In genomic region chr3:128170866-128171516, GRCh38 we compare ENCODE assay signal across 9 cellular contexts. TPM values are rescaled to one million over a fixed set of nuclear protein-coding genes. Genes with fewer than 3 reads are reported as not detected.
DNase-seq lines count a peak whose midpoint lies in the region; ATAC-seq, FAIRE-seq and TF ChIP-seq lines count a peak whose summit lies in the region.
"Had no signal": no experiment of that assay in that cellular context is flagged by ENCODE, and none has a peak within 500 bp of the region (broad histone marks: within the 10 kb centered on the region; RNA-seq: fewer than 3 reads in every experiment).

No MANE protein-coding gene starts in this region.

- no peak overlapping the region for H2BK120ac ChIP-seq in H1 (replicated peaks; ENCODE audit: low read depth, low read length)

- H4K91ac ChIP-seq in H1 (replicated peaks; ENCODE audit: insufficient read length, low read length), result no peak overlapping the region

- TF ChIP-seq EP300 in H1 (IDR thresholded peaks at IDR 0.05; ENCODE audit: borderline replicate concordance in 1 of 2, low read depth in 2 of 2, low read length in 2 of 2), result no peak

- H3K79me1 ChIP-seq in H1 (ENCODE audit: low read depth, low read length), result peaks cover 5% of the 10 kb centered on the region; the same call in 1 of the 2 replicates

- in situ Hi-C loops in Caki2 (cut with HindIII; ENCODE audit: low pct_unique_long_range_greater_than_20kb, low sequenced_read_pairs) (loop anchor here (10.0 kb wide), 1 partner anchor 334 kb away; no protein-coding TSS in a partner anchor), KBM-7 (cut with MboI; ENCODE audit: low pct_unique_long_range_greater_than_20kb, low sequenced_read_pairs) (no loop called here)

- TF ChIP-seq RAD21 in H1 (IDR thresholded peaks at IDR 0.05 in 1 of 2, conservative IDR thresholded peaks at IDR 0.05 in 1 of 2; ENCODE audit: low read depth in 2 of 2, low read length in 2 of 2), result peak; percentile 77 to 80

- peak; percentile 59 for FAIRE-seq in RCC 7860 (lab: Jason Lieb, UNC)
- FAIRE-seq in H1 (lab: Jason Lieb, UNC), result peak; percentile 82
- FAIRE-seq in GM12891 (lab: Jason Lieb, UNC), result no peak

- H3K4ac ChIP-seq in H1 (replicated peaks; ENCODE audit: insufficient read length, low read depth, low read length), result no peak overlapping the region

- TF ChIP-seq POLR2A in H1 (IDR thresholded peaks at IDR 0.05; ENCODE audit: control extremely low read depth in 1 of 2, low read depth in 2 of 2, low read length in 2 of 2) (no peak), GM12891 (IDR thresholded peaks at IDR 0.05; ENCODE audit: low read depth, low read length) (no peak)

- H3K4me2 ChIP-seq in H1 (ENCODE audit: insufficient read depth in 1 of 2, low read depth in 2 of 2, low read length in 2 of 2), result no peak overlapping the region

- no peak overlapping the region for H2BK20ac ChIP-seq in H1 (ENCODE audit: low read length)

- POLR2A ChIA-PET in H1 (lab: Charles Lee; ENCODE audit: partially characterized antibody), result interaction anchor here (1.0 to 1.3 kb wide), 2 partner anchors 17 to 114 kb away, joined by 3 read pairs; no protein-coding TSS in a partner anchor

- DNase-seq in Caki2 (ENCODE audit: low read depth), result peak; percentile 60
- peak; percentile 90 for DNase-seq in KBM-7
- peak; percentile 65 for DNase-seq in RCC 7860 (ENCODE audit: low spot score)
- no peak for DNase-seq in H1 (ENCODE audit: low read depth in 1 of 2, low spot score in 2 of 2)
- DNase-seq in lung microvascular endothelial cell (ENCODE audit: low read depth in 2 of 2), result peak; percentile 87 to 89
- no peak for DNase-seq in GM12891 (ENCODE audit: insufficient read length, low spot score)
- DNase-seq in activated CD4-positive, alpha-beta T cell treated with anti-CD3 and anti-CD28 coated beads, Interleukin-2, amount 50 U/mL, for 48 hours, result no peak

- H3K23ac ChIP-seq in H1 (ENCODE audit: insufficient read length), result no peak overlapping the region

- peaks cover 6 to 16% (median 12%) of the 10 kb centered on the region in 4 experiments for H3K4me1 ChIP-seq in H1 (replicated peaks in 1 of 4; ENCODE audit: control insufficient read depth in 3 of 4, insufficient read depth in 4 of 4, low read length in 3 of 4)

- no peak overlapping the region for H2BK5ac ChIP-seq in H1 (ENCODE audit: low read depth, low read length)

- H3K18ac ChIP-seq in H1 (ENCODE audit: extremely low read depth, low read length), result no peak overlapping the region

- H3K79me2 ChIP-seq in H1 (ENCODE audit: control insufficient read depth in 1 of 2, insufficient read depth in 2 of 2, low read length in 2 of 2), result 0 out of 4 replicates have a peak, but pooled peaks cover 0 to 2% of the 10 kb centered on the region in 2 experiments

- CTCF ChIA-PET in H1 (lab: Charles Lee; ENCODE audit: partially characterized antibody), result interaction anchor here (0.7 to 1.6 kb wide), 10 partner anchors 14 to 403 kb away, joined by 3 to 5 read pairs (median 3); no protein-coding TSS in a partner anchor

- TF ChIP-seq CTCF in H1 (IDR thresholded peaks at IDR 0.05; ENCODE audit: control extremely low read depth in 1 of 3, insufficient read depth in 1 of 3, low read depth in 1 of 3, low read length in 3 of 3), result peak; percentile 54 to 96 (median 77)

- WGBS in H1 (ENCODE audit: extremely low coverage in 1 of 2, insufficient coverage in 1 of 2, insufficient read length in 1 of 2, insufficient replicate concordance in 2 of 2, low coverage in 1 of 2, low lambda C conversion rate in 2 of 2, missing lambda C conversion rate in 1 of 2), 2 experiments, result 83% methylated on average over 5 of the region's 5 CpGs; no CpG with 5 or more reads in 1 of the 2 experiments

- no peak overlapping the region for H2AK5ac ChIP-seq in H1 (ENCODE audit: low read depth, low read length)

- peaks cover 0 to 2% of the 10 kb centered on the region in 2 experiments for H4K20me1 ChIP-seq in H1 (replicated peaks in 1 of 2; ENCODE audit: control insufficient read depth in 1 of 2, insufficient read depth in 2 of 2, low read length in 2 of 2)

- no peak overlapping the region for H2BK15ac ChIP-seq in H1 (ENCODE audit: low read length)

- H3K23me2 ChIP-seq in H1 (ENCODE audit: low read depth, low read length), result no peaks in the 10 kb centered on the region

- no peak overlapping the region for H2BK12ac ChIP-seq in H1 (ENCODE audit: low read depth, low read length)

- no peak for ATAC-seq in HG03520 (IDR thresholded peaks at IDR 0.05; ENCODE audit: unreplicated experiment)
- ATAC-seq: naive thymus-derived CD8-positive, alpha-beta T cell had no signal

- no peak overlapping the region for H3K14ac ChIP-seq in H1 (ENCODE audit: insufficient read length)

- H3K36me3 ChIP-seq in H1 (ENCODE audit: control insufficient read depth in 2 of 4, insufficient read depth in 4 of 4, low read length in 3 of 4), result no peaks in the 10 kb centered on the region

- H3K9ac ChIP-seq in H1 (replicated peaks in 1 of 4; ENCODE audit: extremely low read depth in 1 of 4, low read depth in 3 of 4, low read length in 3 of 4), result no peak overlapping the region

- no peak overlapping the region for H3K56ac ChIP-seq in H1 (replicated peaks; ENCODE audit: insufficient read length, low read depth, low read length)

- no peak overlapping the region for H4K8ac ChIP-seq in H1 (ENCODE audit: extremely low read depth, insufficient read depth, low read length)

- no peaks in the 10 kb centered on the region for H3K9me3 ChIP-seq in H1 (ENCODE audit: insufficient read depth in 2 of 2, low read depth in 1 of 2, low read length in 1 of 2)

- H3K4me3 ChIP-seq in H1 (ENCODE audit: extremely low read depth in 1 of 4, insufficient read depth in 2 of 4, low read depth in 3 of 4, low read length in 4 of 4), result no peak overlapping the region

- no peaks in the 10 kb centered on the region for H3K27me3 ChIP-seq in H1 (replicated peaks in 1 of 4; ENCODE audit: control insufficient read depth in 3 of 4, extremely low read depth in 1 of 4, insufficient read depth in 3 of 4, low read length in 3 of 4)

- no peak overlapping the region for H2AFZ ChIP-seq in H1 (ENCODE audit: low read length)

- H4K5ac ChIP-seq in H1 (ENCODE audit: insufficient read length, low read depth, low read length), result no peak overlapping the region

- H3K27ac ChIP-seq in H1 (ENCODE audit: low read depth, low read length), result no peak overlapping the region

TF ChIP-seq in H1, 55 proteins besides CTCF, POLR2A, EP300 and RAD21:
- TF ChIP-seq CTBP2 (IDR thresholded peaks at IDR 0.05; ENCODE audit: borderline replicate concordance, insufficient read depth, insufficient read length, low read length) (no peak), NRF1 (IDR thresholded peaks at IDR 0.05; ENCODE audit: low read depth, low read length) (no peak), RXRA (IDR thresholded peaks at IDR 0.05; ENCODE audit: insufficient read depth, low read depth, low read length) (no peak)

TF ChIP-seq in GM12891, 5 proteins besides CTCF, POLR2A, EP300 and RAD21:
- TF ChIP-seq PAX5 (IDR thresholded peaks at IDR 0.05; ENCODE audit: insufficient read depth, low read length, severe bottlenecking) (no peak), TAF1 (IDR thresholded peaks at IDR 0.05; ENCODE audit: low read depth, low read length) (no peak), SPI1 (IDR thresholded peaks at IDR 0.05; ENCODE audit: low read depth, low read length) (no peak), POU2F2 (IDR thresholded peaks at IDR 0.05; ENCODE audit: low read depth, low read length) (no peak), POLR2AphosphoS5 (IDR thresholded peaks at IDR 0.05; ENCODE audit: low read depth, low read length) (no peak)

RNA-seq across cellular contexts. Expression of gene EEFSEC, which starts 17.7 kb away (rescaled TPM):
- total RNA-seq in Caki2 (2014; rRNA removed; shearing (Covaris generic); ENCODE audit: low replicate concordance), result 10.3 and 12.7 TPM in 2 replicates
- 13.1 and 13.8 TPM in 2 replicates for total RNA-seq in H1 (2021; fragmentation: NEBNext Ultra II Directional; extraction: Animal tissue kit (Norgen Biotek cat#: 25700))
- polyA plus RNA-seq in H1 (2011; rRNA removed), result 19.8 and 27.6 TPM in 2 replicates
- polyA plus RNA-seq in H1 (2011; cell fraction: cytosol; rRNA removed), result 16.2 TPM
- 17.5 TPM for polyA plus RNA-seq in H1 (2011; cell fraction: nucleus; rRNA removed)
- 7.3 to 14.1 TPM (median 12.1 TPM) in 4 replicates for polyA plus RNA-seq in H1 (2012, experiment 1 of 2)
- polyA plus RNA-seq in H1 (2012, experiment 2 of 2), result 15.7 TPM
- 8.8 TPM for polyA plus RNA-seq in H1 (2013, experiment 1 of 2)
- polyA plus RNA-seq in H1 (2013, experiment 2 of 2), result 9.1 TPM
- polyA minus RNA-seq in H1 (2011; rRNA and poly(A)+ RNA removed), result 11.9 and 12.1 TPM in 2 replicates
- 11.4 TPM for polyA minus RNA-seq in H1 (2011; cell fraction: cytosol; rRNA and poly(A)+ RNA removed)
- polyA minus RNA-seq in H1 (2011; cell fraction: nucleus; rRNA and poly(A)+ RNA removed), result 22.0 TPM
- 1.6 and 2.0 TPM in 2 replicates for total RNA-seq in lung microvascular endothelial cell
- 13.7 TPM for polyA plus RNA-seq in GM12891 (2012; ENCODE audit: low read depth, missing spikeins)

RNA-seq across cellular contexts. Expression of gene RUVBL1, which starts 47.4 kb away (rescaled TPM):
- total RNA-seq in Caki2 (2014; rRNA removed; shearing (Covaris generic); ENCODE audit: low replicate concordance), result 50.7 and 60.7 TPM in 2 replicates
- total RNA-seq in H1 (2021; fragmentation: NEBNext Ultra II Directional; extraction: Animal tissue kit (Norgen Biotek cat#: 25700)), result 131 and 135 TPM in 2 replicates
- 112 and 113 TPM in 2 replicates for polyA plus RNA-seq in H1 (2011; rRNA removed)
- polyA plus RNA-seq in H1 (2011; cell fraction: cytosol; rRNA removed), result 155 TPM
- 102 TPM for polyA plus RNA-seq in H1 (2011; cell fraction: nucleus; rRNA removed)
- polyA plus RNA-seq in H1 (2012, experiment 1 of 2), result 147 to 169 TPM (median 163 TPM) in 4 replicates
- polyA plus RNA-seq in H1 (2012, experiment 2 of 2), result 94.8 TPM
- polyA plus RNA-seq in H1 (2013, experiment 1 of 2), result 76.0 TPM
- 74.4 TPM for polyA plus RNA-seq in H1 (2013, experiment 2 of 2)
- 78.8 and 104 TPM in 2 replicates for polyA minus RNA-seq in H1 (2011; rRNA and poly(A)+ RNA removed)
- polyA minus RNA-seq in H1 (2011; cell fraction: cytosol; rRNA and poly(A)+ RNA removed), result 81.2 TPM
- 68.8 TPM for polyA minus RNA-seq in H1 (2011; cell fraction: nucleus; rRNA and poly(A)+ RNA removed)
- total RNA-seq in lung microvascular endothelial cell, result 47.7 and 53.8 TPM in 2 replicates
- 72.8 TPM for polyA plus RNA-seq in GM12891 (2012; ENCODE audit: low read depth, missing spikeins)

Comparison
In these comparisons a context has a peak if more than half of its experiments do, and no peak if none do; other contexts are left out.
1. DNase-seq: peak in Caki2 (single experiment), KBM-7 (single experiment), RCC 7860 (single experiment) and lung microvascular endothelial cell (2 of 2); none in H1 (0 of 2), GM12891 (single experiment) and activated CD4-positive, alpha-beta T cell treated with anti-CD3 and anti-CD28 coated beads, Interleukin-2, amount 50 U/mL, for 48 hours (0 of 2).